Comparison of ENCODE assay signal across 1 cellular context in genomic region chr22:22219140-22219996, GRCh38.
TF ChIP-seq lines count a peak whose summit lies in the region.

No MANE protein-coding gene starts in this region.

TF ChIP-seq in K562, 482 proteins besides CTCF, POLR2A, EP300 and RAD21 (continued from another document and continues in another):
- TF ChIP-seq AFF4 (CRISPR knock-in tag; IDR thresholded peaks at IDR 0.05) (no peak), LCOR (CRISPR knock-in tag; IDR thresholded peaks at IDR 0.05) (no peak), NFIC (IDR thresholded peaks at IDR 0.05) (no peak), ETV6 (IDR thresholded peaks at IDR 0.05; ENCODE audit: borderline replicate concordance in 1 of 2, low read depth in 2 of 2, low read length in 1 of 2) (no peak), ETV6 (CRISPR knock-in tag; IDR thresholded peaks at IDR 0.05; ENCODE audit: borderline replicate concordance) (no peak), TRIM25 (IDR thresholded peaks at IDR 0.05; ENCODE audit: borderline replicate concordance) (no peak), OTX1 (CRISPR knock-in tag; IDR thresholded peaks at IDR 0.05) (no peak), ZNF76 (CRISPR knock-in tag; IDR thresholded peaks at IDR 0.05; ENCODE audit: borderline replicate concordance) (0 out of 2 replicates have a peak, but pooled peaks have one; percentile 25), GTF2A2 (tag; IDR thresholded peaks at IDR 0.05) (no peak), KDM4B (IDR thresholded peaks at IDR 0.05; ENCODE audit: borderline replicate concordance in 2 of 2, low read depth in 1 of 2) (no peak), NKRF (IDR thresholded peaks at IDR 0.05; ENCODE audit: borderline replicate concordance) (no peak), JUN (IDR thresholded peaks at IDR 0.05; ENCODE audit: borderline replicate concordance, low read depth, low read length) (no peak), JUN (CRISPR knock-in tag; IDR thresholded peaks at IDR 0.05; ENCODE audit: borderline replicate concordance) (no peak), TRIM24 (IDR thresholded peaks at IDR 0.05) (no peak), NFIX (CRISPR knock-in tag; IDR thresholded peaks at IDR 0.05; ENCODE audit: low read depth) (no peak), NEUROD1 (IDR thresholded peaks at IDR 0.05; ENCODE audit: borderline replicate concordance, low read depth, low read length, partially characterized antibody) (no peak), ZNF12 (CRISPR knock-in tag; IDR thresholded peaks at IDR 0.05) (no peak), ZFX (CRISPR knock-in tag; IDR thresholded peaks at IDR 0.05) (peak; percentile 5; the same call in 1 of the 2 replicates), MAX (CRISPR knock-in tag; IDR thresholded peaks at IDR 0.05) (0 out of 2 replicates have a peak, but pooled peaks have one; percentile 9), IRF9 (tag; IDR thresholded peaks at IDR 0.05) (no peak), YY1 (IDR thresholded peaks at IDR 0.05; ENCODE audit: borderline replicate concordance in 1 of 3, control insufficient read depth in 1 of 3, extremely low read depth in 1 of 3, insufficient read depth in 3 of 3, insufficient read length in 1 of 3, insufficient replicate concordance in 2 of 3, low read depth in 1 of 3, low read length in 2 of 3) (no peak), HOXB6 (CRISPR knock-in tag; IDR thresholded peaks at IDR 0.05; ENCODE audit: borderline replicate concordance) (no peak), BCL6 (CRISPR knock-in tag; IDR thresholded peaks at IDR 0.05) (no peak), FOXP1 (CRISPR knock-in tag; IDR thresholded peaks at IDR 0.05) (no peak), ELK1 (CRISPR knock-in tag; IDR thresholded peaks at IDR 0.05) (peak; percentile 31; the same call in 1 of the 2 replicates), ZHX1 (conservative IDR thresholded peaks at IDR 0.05; ENCODE audit: low read length) (no peak), GATAD2A (IDR thresholded peaks at IDR 0.05) (no peak), C11orf30 (IDR thresholded peaks at IDR 0.05; ENCODE audit: low read depth) (no peak), ZBTB11 (CRISPR knock-in tag; IDR thresholded peaks at IDR 0.05) (peak in 1 of 3 experiments; percentile 37; a peak in 1 of 6 replicates), RNF219 (CRISPR knock-in tag; IDR thresholded peaks at IDR 0.05) (no peak), ZNF445 (CRISPR knock-in tag; IDR thresholded peaks at IDR 0.05; ENCODE audit: low read depth) (no peak), REST (CRISPR knock-in tag; IDR thresholded peaks at IDR 0.05; ENCODE audit: low read depth) (no peak), SMAD1 (IDR thresholded peaks at IDR 0.05; ENCODE audit: low read depth, low read length, partially characterized antibody) (no peak), JUNB (CRISPR knock-in tag; conservative IDR thresholded peaks at IDR 0.05) (no peak), RHOXF2B (CRISPR knock-in tag; conservative IDR thresholded peaks at IDR 0.05) (no peak)
